17 cellular contexts compared by ENCODE assay signal in the genomic region with DNA sequence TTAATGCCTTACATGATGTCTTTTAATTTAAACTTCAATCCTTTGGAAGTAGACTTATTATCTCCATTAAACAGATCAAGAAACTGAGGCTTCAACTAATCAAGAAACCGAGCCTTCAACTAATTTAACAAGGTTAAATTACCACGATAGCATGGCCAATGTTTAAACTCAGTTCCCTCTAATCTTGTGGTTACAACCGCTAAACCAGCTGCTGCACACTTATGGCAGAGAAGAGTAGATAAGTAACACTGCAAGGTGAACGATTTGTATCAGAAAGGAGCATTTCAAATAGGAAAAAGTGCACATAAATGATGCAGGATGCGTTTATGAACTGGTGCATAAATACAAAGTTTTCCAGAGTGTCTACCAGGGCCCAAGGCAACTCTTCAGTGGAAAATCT.
A peak's percentile ranks its signal among the peaks of the same experiment; 100 is the strongest.
DNase-seq lines count a peak whose midpoint lies in the region; ATAC-seq and TF ChIP-seq lines count a peak whose summit lies in the region.
"Had no signal": no experiment of that assay in that cellular context is flagged by ENCODE, and none has a peak within 500 bp of the region (broad histone marks: within the 10 kb centered on the region; RNA-seq: fewer than 3 reads in every experiment).

No MANE protein-coding gene starts in this region.

- H3K4me3 Mint-ChIP-seq in chondrocyte (ENCODE audit: unreplicated experiment) = no peak overlapping the region
- H3K4me3 Mint-ChIP-seq: CD8-positive, alpha-beta memory T cell; GM23338 had no signal

- no peaks in the 10 kb centered on the region for H3K36me3 ChIP-seq in osteoblast (ENCODE audit: insufficient read depth, low read length)
- H3K36me3 ChIP-seq: BLaER1 had no signal

- H3K27ac Mint-ChIP-seq in chondrocyte (ENCODE audit: unreplicated experiment) = no peak overlapping the region
- H3K27ac Mint-ChIP-seq: CD8-positive, alpha-beta memory T cell; GM23338 had no signal

- H3K4me3 ChIP-seq in osteoblast (ENCODE audit: insufficient read depth, low read length) = no peak overlapping the region
- H3K4me3 ChIP-seq: BLaER1, GM23338 had no signal

- no peak overlapping the region for H3K4me2 ChIP-seq in osteoblast (ENCODE audit: insufficient read depth, low read length)
- H3K4me2 ChIP-seq: BLaER1, GM23338 had no signal

- no peaks in the 10 kb centered on the region for H3K27me3 ChIP-seq in osteoblast (ENCODE audit: insufficient read depth, low read length)
- H3K27me3 ChIP-seq: BLaER1 had no signal

- H3K79me2 ChIP-seq in osteoblast (ENCODE audit: insufficient read depth, low read length) = no peaks in the 10 kb centered on the region

- H3K4me1 ChIP-seq in osteoblast (ENCODE audit: insufficient read depth, low read length) = no peaks in the 10 kb centered on the region
- H3K4me1 ChIP-seq: BLaER1, Caco-2 had no signal

- no peaks in the 10 kb centered on the region for H3K27me3 Mint-ChIP-seq in chondrocyte (ENCODE audit: low read depth)

- H3K27ac ChIP-seq in osteoblast (ENCODE audit: low read depth, low read length) = no peak overlapping the region
- H3K27ac ChIP-seq: 22Rv1, BLaER1 had no signal

- peak overlapping the region; percentile 30 for H2AFZ ChIP-seq in osteoblast (ENCODE audit: low read length)
- H2AFZ ChIP-seq: GM23338 had no signal

- no peaks in the 10 kb centered on the region for H3K9me3 Mint-ChIP-seq in chondrocyte (ENCODE audit: low read depth)
- H3K9me3 Mint-ChIP-seq: CD8-positive, alpha-beta memory T cell; GM23338 had no signal

- H3K4me1 Mint-ChIP-seq in chondrocyte (ENCODE audit: low read depth) = no peaks in the 10 kb centered on the region
- H3K4me1 Mint-ChIP-seq: CD8-positive, alpha-beta memory T cell had no signal

- no peaks in the 10 kb centered on the region for H3K9me3 ChIP-seq in osteoblast (ENCODE audit: low read depth, low read length)
- H3K9me3 ChIP-seq: BLaER1, Caco-2 had no signal

- no peak for TF ChIP-seq CTCF in osteoblast (IDR thresholded peaks at IDR 0.05; ENCODE audit: extremely low read depth, low read depth, low read length)
- TF ChIP-seq CTCF in chondrocyte (IDR thresholded peaks at IDR 0.05) = no peak

- no peaks in the 10 kb centered on the region for H4K20me1 ChIP-seq in osteoblast (ENCODE audit: insufficient read depth, low read length)
- H4K20me1 ChIP-seq: BLaER1 had no signal

- no peaks in the 10 kb centered on the region for H3K36me3 Mint-ChIP-seq in chondrocyte (ENCODE audit: low read depth)
- H3K36me3 Mint-ChIP-seq: CD8-positive, alpha-beta memory T cell had no signal

- DNase-seq in NCI-H2171 treated with DMSO at 0.1 percent for 48 hours (lab: John Stamatoyannopoulos, UW) (peak; percentile 22), NCI-H2171 (lab: John Stamatoyannopoulos, UW) (no peak), OCI-M1 (lab: John Stamatoyannopoulos, UW) (peak; percentile 49), osteoblast (ENCODE audit: insufficient read length, low spot score, missing footprints) (no peak), chondrocyte (ENCODE audit: low spot score) (no peak), SW480 (ENCODE audit: low spot score) (no peak)
- DNase-seq: AML-193; Caco-2; CD8-positive, alpha-beta memory T cell; DMS53; H7; KG1 had no signal

- ATAC-seq in HG02798 (IDR thresholded peaks at IDR 0.05; ENCODE audit: poor library complexity, unreplicated experiment) (peak; percentile 50), HG02678 (IDR thresholded peaks at IDR 0.05; ENCODE audit: unreplicated experiment) (no peak)
- ATAC-seq: GM23338 had no signal

Comparison
In these comparisons a context has a peak if more than half of its experiments do, and no peak if none do; other contexts are left out.
1. DNase-seq: peak in NCI-H2171 treated with DMSO at 0.1 percent for 48 hours (single experiment) and OCI-M1 (single experiment); none in NCI-H2171 (single experiment), osteoblast (single experiment), chondrocyte (single experiment) and SW480 (single experiment).